ENCODE assay signal across 27 cellular contexts in the genomic region with DNA sequence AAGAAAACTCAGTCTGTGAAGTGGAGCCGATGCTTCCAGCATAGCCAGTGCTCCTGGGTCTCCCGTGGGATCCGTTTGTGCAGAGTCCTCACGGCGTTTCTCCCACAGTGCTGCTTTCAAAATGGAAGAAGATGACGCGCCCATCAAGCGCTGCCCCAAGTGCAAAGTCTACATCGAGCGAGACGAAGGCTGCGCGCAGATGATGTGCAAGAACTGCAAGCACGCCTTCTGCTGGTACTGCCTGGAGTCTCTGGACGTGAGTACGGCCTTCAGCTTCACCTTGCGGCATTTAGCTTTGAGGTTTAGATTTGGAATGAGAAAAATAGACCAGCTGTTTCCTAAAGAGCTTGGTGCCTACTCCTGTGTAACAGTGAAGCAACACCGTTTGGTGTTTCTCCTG.
DNase-seq lines count a peak whose midpoint lies in the region; ATAC-seq and TF ChIP-seq lines count a peak whose summit lies in the region.
"Had no signal": no experiment of that assay in that cellular context is flagged by ENCODE, and none has a peak within 500 bp of the region (broad histone marks: within the 10 kb centered on the region; RNA-seq: fewer than 3 reads in every experiment).

No MANE protein-coding gene starts in this region.

- H2AFZ ChIP-seq in mammary epithelial cell (ENCODE audit: low read depth, low read length), result no peak overlapping the region
- H2AFZ ChIP-seq: GM23248 had no signal

- no peaks in the 10 kb centered on the region for H4K20me1 ChIP-seq in mammary epithelial cell (ENCODE audit: insufficient read depth, low read length)

- ATAC-seq in left ventricle myocardium superior (no peak), sciatic nerve (no peak), HG03432 (IDR thresholded peaks at IDR 0.05; ENCODE audit: unreplicated experiment) (no peak), GM18511 (IDR thresholded peaks at IDR 0.05; ENCODE audit: unreplicated experiment) (no peak)
- ATAC-seq: PC-3 had no signal

- no peaks in the 10 kb centered on the region for H3K9me3 ChIP-seq in left ventricle myocardium inferior (replicated peaks)
- H3K9me3 ChIP-seq in vagina, result no peaks in the 10 kb centered on the region
- H3K9me3 ChIP-seq in mammary epithelial cell (replicated peaks; ENCODE audit: insufficient read depth, low read length), result no peaks in the 10 kb centered on the region
- H3K9me3 ChIP-seq: MG63 had no signal

- intact Hi-C loops in left ventricle myocardium inferior (cut with micrococcal nuclease) (no loop called here), left ventricle myocardium superior (cut with micrococcal nuclease) (no loop called here), sciatic nerve (cut with DNase I) (no loop called here), vagina (cut with DNase I) (no loop called here), mammary epithelial cell (cut with micrococcal nuclease) (no loop called here)

- no peak overlapping the region for H3K4me2 ChIP-seq in mammary epithelial cell (ENCODE audit: insufficient read depth, low read depth, low read length)

- peaks cover 49% of the 10 kb centered on the region for H3K4me1 Mint-ChIP-seq in glutamatergic neuron (ENCODE audit: low read depth, unreplicated experiment)
- H3K4me1 Mint-ChIP-seq: B cell; CD8-positive, alpha-beta memory T cell had no signal

- H3K27me3 Mint-ChIP-seq in glutamatergic neuron (ENCODE audit: unreplicated experiment), result no peaks in the 10 kb centered on the region
- H3K27me3 Mint-ChIP-seq: B cell had no signal

- peak overlapping the region; percentile 52 for H3K27ac Mint-ChIP-seq in glutamatergic neuron (ENCODE audit: unreplicated experiment)
- H3K27ac Mint-ChIP-seq: B cell; CD8-positive, alpha-beta memory T cell had no signal

- H3K36me3 Mint-ChIP-seq in glutamatergic neuron (ENCODE audit: unreplicated experiment), result peaks cover 11% of the 10 kb centered on the region

- H3K4me1 ChIP-seq in left ventricle myocardium inferior (peaks cover 98% of the 10 kb centered on the region), vagina (peaks cover 37% of the 10 kb centered on the region), mammary epithelial cell (ENCODE audit: insufficient read depth, low read length) (no peaks in the 10 kb centered on the region)

- in situ Hi-C loops in mammary epithelial cell (cut with MboI; ENCODE audit: low sequenced_read_pairs in 2 of 2), result no loop called here

- TF ChIP-seq POLR2A in vagina (IDR thresholded peaks at IDR 0.05), result no peak

- no peaks in the 10 kb centered on the region for H3K79me2 ChIP-seq in mammary epithelial cell (ENCODE audit: insufficient read depth, low read length)

- no peak for DNase-seq in left ventricle myocardium inferior
- no peak for DNase-seq in left ventricle myocardium superior
- DNase-seq in glutamatergic neuron, result no peak
- DNase-seq in sciatic nerve (ENCODE audit: low spot score), result peak; percentile 48
- DNase-seq in vagina (ENCODE audit: extremely low spot score in 2 of 2), result no peak
- no peak for DNase-seq in mammary epithelial cell
- DNase-seq: Calu3; CD8-positive, alpha-beta memory T cell; GF-D8; H7; KBM-7; MG63; NCI-H1105 treated with DMSO at 0.1 percent for 48 hours; NCI-H146; NCI-H1930; NCI-H2107; NCI-H446; NCI-H524 treated with DMSO at 0.1 percent for 48 hours; NCI-H774; NK-92 treated with Interleukin-12 subunit alpha and Interleukin-12 subunit beta, amount 100 ng/mL, for 24 hours; PC-3 had no signal

- H3K27me3 ChIP-seq in left ventricle myocardium inferior (ENCODE audit: low read depth) (no peaks in the 10 kb centered on the region), vagina (no peaks in the 10 kb centered on the region), mammary epithelial cell (ENCODE audit: insufficient read depth, low read length) (no peaks in the 10 kb centered on the region)
- H3K27me3 ChIP-seq: MG63 had no signal

- no peak for TF ChIP-seq CTCF in left ventricle myocardium inferior (IDR thresholded peaks at IDR 0.05; ENCODE audit: borderline replicate concordance)
- TF ChIP-seq CTCF in glutamatergic neuron (IDR thresholded peaks at IDR 0.05; ENCODE audit: partially characterized antibody, unreplicated experiment), result no peak
- TF ChIP-seq CTCF in vagina (IDR thresholded peaks at IDR 0.05), result no peak
- no peak for TF ChIP-seq CTCF in mammary epithelial cell (conservative IDR thresholded peaks at IDR 0.05 in 1 of 2, IDR thresholded peaks at IDR 0.05 in 1 of 2; ENCODE audit: extremely low read depth in 1 of 2, insufficient read depth in 1 of 2, low read depth in 1 of 2, low read length in 2 of 2)

- 95% methylated on average over 11 of the region's 18 CpGs for WGBS in mammary epithelial cell (ENCODE audit: low coverage, missing lambda C conversion rate)

- H3K36me3 ChIP-seq in left ventricle myocardium inferior (peaks cover 32% of the 10 kb centered on the region), vagina (peaks cover 0 to 15% of the 10 kb centered on the region in 2 donors), mammary epithelial cell (ENCODE audit: insufficient read depth, low read length) (no peaks in the 10 kb centered on the region)
- H3K36me3 ChIP-seq: MG63 had no signal

- H3K27ac ChIP-seq in left ventricle myocardium inferior (replicated peaks), result peak overlapping the region; percentile 67
- peak overlapping the region; percentile 25 for H3K27ac ChIP-seq in vagina
- no peak overlapping the region for H3K27ac ChIP-seq in mammary epithelial cell (ENCODE audit: insufficient read depth, low read depth, low read length)
- H3K27ac ChIP-seq: 22Rv1, C4-2B, GM23248 had no signal

- H3K9ac ChIP-seq in mammary epithelial cell (ENCODE audit: insufficient read depth, low read length), result no peak overlapping the region
- H3K9ac ChIP-seq: GM23248 had no signal

- dilution Hi-C loops in mammary epithelial cell (cut with HindIII; ENCODE audit: low sequenced_read_pairs), result no loop called here

- CTCF ChIA-PET in mammary epithelial cell (lab: Charles Lee; ENCODE audit: low non-redundant PET), result no interaction called here

- H3K4me3 Mint-ChIP-seq in glutamatergic neuron (ENCODE audit: unreplicated experiment), result no peak overlapping the region
- H3K4me3 Mint-ChIP-seq: B cell; CD8-positive, alpha-beta memory T cell had no signal

- peaks cover 11% of the 10 kb centered on the region for H3K9me3 Mint-ChIP-seq in glutamatergic neuron (ENCODE audit: unreplicated experiment)
- H3K9me3 Mint-ChIP-seq: CD8-positive, alpha-beta memory T cell had no signal

- no peak overlapping the region for H3K4me3 ChIP-seq in left ventricle myocardium inferior
- no peak overlapping the region for H3K4me3 ChIP-seq in vagina
- H3K4me3 ChIP-seq in mammary epithelial cell (replicated peaks in 1 of 3; ENCODE audit: insufficient read depth in 1 of 3, low read depth in 2 of 3, low read length in 3 of 3), result no peak overlapping the region
- H3K4me3 ChIP-seq: GM23248, MG63 had no signal

- BruUV-seq in mammary epithelial cell (replicated peaks; lab: Mats Ljungman, UMichigan), result no TSS peak
